16 cellular contexts compared by ENCODE assay signal in genomic region chr5:138979684-138980275, GRCh38.
A peak's percentile ranks its signal among the peaks of the same experiment; 100 is the strongest.
DNase-seq lines count a peak whose midpoint lies in the region; ATAC-seq, FAIRE-seq and TF ChIP-seq lines count a peak whose summit lies in the region.
"Had no signal": no experiment of that assay in that cellular context is flagged by ENCODE, and none has a peak within 500 bp of the region (broad histone marks: within the 10 kb centered on the region; RNA-seq: fewer than 3 reads in every experiment).

No MANE protein-coding gene starts in this region.

- BruUV-seq in K562 (replicated peaks; lab: Mats Ljungman, UMichigan), result no TSS peak

- no peaks in the 10 kb centered on the region for H4K20me1 ChIP-seq in K562 (replicated peaks; ENCODE audit: control insufficient read depth, insufficient read depth, low read length)
- H4K20me1 ChIP-seq in smooth muscle cell (ENCODE audit: low read depth), result no peaks in the 10 kb centered on the region

- H3K79me2 ChIP-seq in K562 (ENCODE audit: control insufficient read depth, insufficient read depth, low read length) (no peaks in the 10 kb centered on the region), smooth muscle cell (ENCODE audit: low read depth) (no peaks in the 10 kb centered on the region), mesendoderm (ENCODE audit: control insufficient read depth, insufficient read depth, low read length) (no peaks in the 10 kb centered on the region)

- H2AK5ac ChIP-seq in mesendoderm (ENCODE audit: low read length), result no peak overlapping the region

- no peaks in the 10 kb centered on the region for H3K79me1 ChIP-seq in mesendoderm (ENCODE audit: low read length)

- in situ Hi-C loops in K562 (cut with MboI), result no loop called here

- intact Hi-C loops in activated CD4-positive, alpha-beta memory T cell treated with anti-CD3 and anti-CD28 coated beads for 36 hours (cut with micrococcal nuclease), result no loop called here
- intact Hi-C loops in K562 (cut with micrococcal nuclease), result loop anchor here (10.0 kb wide), 1 partner anchor 335 kb away; no protein-coding TSS in a partner anchor

- FAIRE-seq in K562 (lab: Jason Lieb, UNC), result peak; percentile 46
- FAIRE-seq: pancreas had no signal

- H3K23ac ChIP-seq in mesendoderm (ENCODE audit: low read length), result no peak overlapping the region

- H3K4me1 Mint-ChIP-seq in activated CD4-positive, alpha-beta memory T cell treated with anti-CD3 and anti-CD28 coated beads for 36 hours (ENCODE audit: low read depth), result peaks cover 31% of the 10 kb centered on the region
- H3K4me1 Mint-ChIP-seq: IgD-negative memory B cell, memory B cell had no signal

- H3K9me3 ChIP-seq in K562 (replicated peaks; ENCODE audit: control insufficient read depth, insufficient read depth, low read depth, low read length) (no peaks in the 10 kb centered on the region), smooth muscle cell (replicated peaks; ENCODE audit: low read depth) (no peaks in the 10 kb centered on the region)
- H3K9me3 ChIP-seq: pancreas had no signal

- no peaks in the 10 kb centered on the region; a peak in 1 of 5 replicates for H3K27me3 ChIP-seq in K562 (ENCODE audit: control insufficient read depth in 2 of 2, insufficient read depth in 2 of 2, low read length in 2 of 2)
- H3K27me3 ChIP-seq in smooth muscle cell (ENCODE audit: low read depth), result no peaks in the 10 kb centered on the region
- no peaks in the 10 kb centered on the region for H3K27me3 ChIP-seq in mesendoderm (ENCODE audit: insufficient read depth, low read length, poor library complexity)
- H3K27me3 ChIP-seq: pancreas had no signal

- no peak for TF ChIP-seq EP300 in K562 (IDR thresholded peaks at IDR 0.05; ENCODE audit: low read length)

- no peaks in the 10 kb centered on the region for H3K27me3 Mint-ChIP-seq in activated CD4-positive, alpha-beta memory T cell treated with anti-CD3 and anti-CD28 coated beads for 36 hours
- H3K27me3 Mint-ChIP-seq: IgD-negative memory B cell, memory B cell had no signal

- no peak overlapping the region for H4K5ac ChIP-seq in mesendoderm (ENCODE audit: low read length)

- H3K4me2 ChIP-seq in K562 (ENCODE audit: insufficient read depth, low read length) (no peak overlapping the region), smooth muscle cell (no peak overlapping the region), mesendoderm (ENCODE audit: low read length) (no peak overlapping the region)

- peak overlapping the region; percentile 46; the same call in 1 of the 2 replicates for H2AFZ ChIP-seq in K562 (ENCODE audit: low read depth, low read length)
- no peak overlapping the region for H2AFZ ChIP-seq in smooth muscle cell (ENCODE audit: low read depth)

- H3K27ac ChIP-seq in K562 (ENCODE audit: extremely low read depth, low read depth, low read length) (no peak overlapping the region), smooth muscle cell (ENCODE audit: low read depth) (no peak overlapping the region), mesendoderm (ENCODE audit: low read depth, low read length) (no peak overlapping the region)
- H3K27ac ChIP-seq: pancreas had no signal

- no peaks in the 10 kb centered on the region for H3K36me3 Mint-ChIP-seq in activated CD4-positive, alpha-beta memory T cell treated with anti-CD3 and anti-CD28 coated beads for 36 hours

- H2BK120ac ChIP-seq in mesendoderm (ENCODE audit: low read depth, low read length), result no peak overlapping the region

- H3K4me1 ChIP-seq in K562 (replicated peaks in 1 of 2; ENCODE audit: control insufficient read depth in 2 of 2, insufficient read depth in 2 of 2, low read length in 2 of 2), result peaks cover 5 to 29% of the 10 kb centered on the region in 2 experiments
- H3K4me1 ChIP-seq in smooth muscle cell (ENCODE audit: low read depth), result peaks cover 6% of the 10 kb centered on the region
- no peaks in the 10 kb centered on the region for H3K4me1 ChIP-seq in mesendoderm (ENCODE audit: control insufficient read depth, low read depth, low read length)

- CTCF ChIA-PET in activated CD4-positive, alpha-beta memory T cell treated with anti-CD3 and anti-CD28 coated beads for 36 hours (lab: Charles Lee), result no interaction called here
- CTCF ChIA-PET in K562 (lab: Yijun Ruan, JAX; ENCODE audit: low intra/inter-chr PET ratio), result no interaction called here

- 58% methylated on average over 5 of the region's 5 CpGs for WGBS in K562 (ENCODE audit: insufficient coverage, low coverage, missing lambda C conversion rate)
- WGBS in smooth muscle cell (ENCODE audit: low lambda C conversion rate), result 94% methylated on average over 5 of the region's 5 CpGs
- WGBS in mesendoderm (ENCODE audit: extremely low coverage, insufficient coverage, low lambda C conversion rate), result no CpG with 5 or more reads among the region's 5 CpGs

- ATAC-seq in K562 (peak; percentile 57), GM18505 (IDR thresholded peaks at IDR 0.05; ENCODE audit: unreplicated experiment) (no peak)
- ATAC-seq: pancreas had no signal

- H3K9me3 Mint-ChIP-seq in activated CD4-positive, alpha-beta memory T cell treated with anti-CD3 and anti-CD28 coated beads for 36 hours, result no peaks in the 10 kb centered on the region
- H3K9me3 Mint-ChIP-seq: IgD-negative memory B cell, memory B cell had no signal

- H3K18ac ChIP-seq in mesendoderm (ENCODE audit: low read length), result no peak overlapping the region

- no peaks in the 10 kb centered on the region for H3F3A ChIP-seq in smooth muscle cell (ENCODE audit: low read depth)

- H3K27ac Mint-ChIP-seq in activated CD4-positive, alpha-beta memory T cell treated with anti-CD3 and anti-CD28 coated beads for 36 hours, result peak overlapping the region; percentile 40
- H3K27ac Mint-ChIP-seq: IgD-negative memory B cell, memory B cell had no signal

- no peaks in the 10 kb centered on the region for H3K9me1 ChIP-seq in K562 (ENCODE audit: control insufficient read depth, insufficient read depth, low read length)

- H3K56ac ChIP-seq in mesendoderm (ENCODE audit: low read length), result no peak overlapping the region

- H3K4me3 Mint-ChIP-seq in activated CD4-positive, alpha-beta memory T cell treated with anti-CD3 and anti-CD28 coated beads for 36 hours, result no peak overlapping the region
- H3K4me3 Mint-ChIP-seq: IgD-negative memory B cell, memory B cell had no signal

- H4K8ac ChIP-seq in mesendoderm (ENCODE audit: low read depth, low read length), result no peak overlapping the region

- POLR2A ChIA-PET in activated CD4-positive, alpha-beta memory T cell treated with anti-CD3 and anti-CD28 coated beads for 36 hours (lab: Charles Lee), result no interaction called here
- POLR2A ChIA-PET in K562 (lab: Yijun Ruan, JAX), result no interaction called here

- TF ChIP-seq CTCF in K562 (IDR thresholded peaks at IDR 0.05 in 2 of 3, conservative IDR thresholded peaks at IDR 0.05 in 1 of 3; ENCODE audit: insufficient read depth in 2 of 3, low read depth in 1 of 3, low read length in 3 of 3), result 0 out of 6 replicates have a peak, but pooled peaks of 1 of the 3 experiments have one; percentile 1
- no peak for TF ChIP-seq CTCF in smooth muscle cell (IDR thresholded peaks at IDR 0.05; ENCODE audit: borderline replicate concordance, insufficient read depth, poor library complexity, severe bottlenecking)

- H2BK5ac ChIP-seq in mesendoderm (ENCODE audit: low read length), result no peak overlapping the region

- no peak overlapping the region for H2BK15ac ChIP-seq in mesendoderm (replicated peaks; ENCODE audit: low read depth)

- TF ChIP-seq POLR2A in K562 (conservative IDR thresholded peaks at IDR 0.05) (no peak), GM18505 (IDR thresholded peaks at IDR 0.05; ENCODE audit: borderline replicate concordance, extremely low read depth, insufficient read depth, insufficient read length) (no peak)

- H3K4ac ChIP-seq in mesendoderm (ENCODE audit: low read depth, low read length), result no peak overlapping the region

- TF ChIP-seq RAD21 in K562 (CRISPR knock-in tag; conservative IDR thresholded peaks at IDR 0.05 in 1 of 2, IDR thresholded peaks at IDR 0.05 in 1 of 2), result 0 out of 4 replicates have a peak, but pooled peaks of 1 of the 2 experiments have one; percentile 15

- H3K4me3 ChIP-seq in K562 (no peak overlapping the region), smooth muscle cell (no peak overlapping the region), mesendoderm (ENCODE audit: low read length) (no peak overlapping the region)
- H3K4me3 ChIP-seq: pancreas had no signal

- H3K36me3 ChIP-seq in K562 (ENCODE audit: control insufficient read depth, insufficient read depth, low read length), result no peaks in the 10 kb centered on the region
- H3K36me3 ChIP-seq in smooth muscle cell (ENCODE audit: low read depth), result no peaks in the 10 kb centered on the region
- H3K36me3 ChIP-seq in mesendoderm (ENCODE audit: control insufficient read depth, insufficient read depth, low read length), result no peaks in the 10 kb centered on the region
- H3K36me3 ChIP-seq: pancreas had no signal

- peak; percentile 18 for DNase-seq in activated T-cell treated with anti-CD3 and anti-CD28 coated beads for 48 hours (ENCODE audit: low read depth)
- no peak for DNase-seq in activated T-cell treated with anti-CD3 and anti-CD28 coated beads, Interleukin-2, amount 50 U/mL, for 1 hour
- DNase-seq in activated CD4-positive, alpha-beta memory T cell treated with anti-CD3 and anti-CD28 coated beads for 36 hours, result peak; percentile 46
- peak in 2 of 4 experiments; percentile 25 to 32 for DNase-seq in K562 (ENCODE audit: extremely low read depth in 1 of 4, low spot score in 3 of 4)
- DNase-seq in stimulated activated CD8-positive, alpha-beta memory T cell treated with anti-CD3 and anti-CD28 coated beads, Interleukin-4, amount 100 ng/mL, for 48 hours, result peak; percentile 54
- no peak for DNase-seq in smooth muscle cell (lab: John Stamatoyannopoulos, UW; ENCODE audit: unreplicated experiment)
- DNase-seq in mesendoderm, result no peak
- DNase-seq: dermis blood vessel endothelial cell, DMS53, NCI-H1930, NCI-H82, pancreas, T1000 had no signal

- no peak overlapping the region for H3K9ac ChIP-seq in K562 (ENCODE audit: insufficient read depth in 1 of 2, low read depth in 2 of 2, low read length in 2 of 2)
- no peak overlapping the region for H3K9ac ChIP-seq in smooth muscle cell (ENCODE audit: low read depth)
- no peak overlapping the region for H3K9ac ChIP-seq in mesendoderm (ENCODE audit: low read length)

TF ChIP-seq in K562, 482 proteins besides CTCF, POLR2A, EP300 and RAD21 (continues in another document):
- no peak for TF ChIP-seq NCOA6 (IDR thresholded peaks at IDR 0.05)
- TF ChIP-seq GABPB1 (CRISPR knock-in tag; IDR thresholded peaks at IDR 0.05), result 0 out of 2 replicates have a peak, but pooled peaks have one; percentile 18
- peak; percentile 51 for TF ChIP-seq GABPA (tag; conservative IDR thresholded peaks at IDR 0.05; ENCODE audit: low read depth)

Comparison
In these comparisons a context has a peak if more than half of its experiments do, and no peak if none do; other contexts are left out.
1. DNase-seq: peak in activated T-cell treated with anti-CD3 and anti-CD28 coated beads for 48 hours (single experiment), activated CD4-positive, alpha-beta memory T cell treated with anti-CD3 and anti-CD28 coated beads for 36 hours (single experiment) and stimulated activated CD8-positive, alpha-beta memory T cell treated with anti-CD3 and anti-CD28 coated beads, Interleukin-4, amount 100 ng/mL, for 48 hours (single experiment); none in activated T-cell treated with anti-CD3 and anti-CD28 coated beads, Interleukin-2, amount 50 U/mL, for 1 hour (single experiment), smooth muscle cell (single experiment) and mesendoderm (single experiment).